In the genomic region with DNA sequence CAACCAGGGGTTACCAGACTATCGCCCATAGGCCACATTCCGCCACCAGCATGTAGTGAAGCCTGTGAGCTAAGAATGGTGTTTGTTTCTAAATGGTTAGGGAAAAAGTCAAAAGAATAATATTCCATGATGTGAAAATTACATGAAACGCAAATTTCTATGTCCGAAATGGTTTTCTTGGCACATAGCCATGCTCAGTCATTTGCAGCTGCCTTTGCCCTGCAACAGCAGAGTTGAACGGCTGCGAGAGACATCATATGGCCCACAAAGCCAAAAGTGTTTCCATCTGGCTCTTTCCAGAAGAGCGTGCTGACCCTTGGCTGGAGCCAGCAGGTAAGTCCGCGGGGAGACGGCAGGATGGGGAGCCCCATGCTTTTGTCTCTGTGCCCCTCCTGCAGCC, we compare ENCODE assay signal across 12 cellular contexts.
"Had no signal": no experiment of that assay in that cellular context is flagged by ENCODE, and none has a peak within 500 bp of the region (broad histone marks: within the 10 kb centered on the region; RNA-seq: fewer than 3 reads in every experiment).

No MANE protein-coding gene starts in this region.

- H3K27me3 ChIP-seq: body of pancreas, sigmoid colon, testis had no signal

- H3K27ac ChIP-seq: body of pancreas, sigmoid colon had no signal

- H3K4me3 Mint-ChIP-seq: mesothelial cell of epicardium; naive thymus-derived CD4-positive, alpha-beta T cell had no signal

- H3K4me3 ChIP-seq: body of pancreas, sigmoid colon, testis had no signal

- H3K27ac Mint-ChIP-seq: mesothelial cell of epicardium had no signal

- DNase-seq: amniotic stem cell; body of pancreas; dermis blood vessel endothelial cell; naive thymus-derived CD4-positive, alpha-beta T cell; sigmoid colon; stimulated activated CD4-positive, alpha-beta T cell treated with anti-CD3 and anti-CD28 coated beads, Interleukin-4, amount 100 ng/mL, for 1 hour; stimulated activated CD8-positive, alpha-beta memory T cell treated with anti-CD3 and anti-CD28 coated beads, Interleukin-4, amount 100 ng/mL, for 48 hours; stimulated activated naive CD8-positive, alpha-beta T cell treated with anti-CD3 and anti-CD28 coated beads, Interleukin-15, Interleukin-2, amounts not matched to agents 100 U/mL and 50 U/mL, for 24 hours had no signal

- ATAC-seq: activated CD4-positive, CD25-positive, alpha-beta regulatory T cell treated with anti-CD3 and anti-CD28 coated beads, Interleukin-2, amount 50 U/mL, for 24 hours; activated naive CD4-positive, alpha-beta T cell treated with anti-CD3 and anti-CD28 coated beads, Interleukin-2, amount 50 U/mL, for 72 hours; body of pancreas; naive thymus-derived CD4-positive, alpha-beta T cell; stimulated activated naive CD8-positive, alpha-beta T cell treated with anti-CD3 and anti-CD28 coated beads, Interleukin-15, Interleukin-2, amounts not matched to agents 100 U/mL and 50 U/mL, for 24 hours had no signal

- H3K4me1 ChIP-seq: body of pancreas, sigmoid colon had no signal

- H3K27me3 Mint-ChIP-seq: naive thymus-derived CD4-positive, alpha-beta T cell had no signal

- H3K9me3 ChIP-seq: body of pancreas, sigmoid colon, testis had no signal

- H3K9me3 Mint-ChIP-seq: activated naive CD4-positive, alpha-beta T cell treated with anti-CD3 and anti-CD28 coated beads, Interleukin-2, amount 50 U/mL, for 72 hours; mesothelial cell of epicardium; naive thymus-derived CD4-positive, alpha-beta T cell had no signal
